24 cellular contexts compared by ENCODE assay signal in genomic region chr2:73174244-73174643, GRCh38. TPM values are rescaled to one million over a fixed set of nuclear protein-coding genes. Genes with fewer than 3 reads are reported as not detected.
DNase-seq lines count a peak whose midpoint lies in the region; ATAC-seq and TF ChIP-seq lines count a peak whose summit lies in the region.
"Had no signal": no experiment of that assay in that cellular context is flagged by ENCODE, and none has a peak within 500 bp of the region (broad histone marks: within the 10 kb centered on the region; RNA-seq: fewer than 3 reads in every experiment).

No MANE protein-coding gene starts in this region.

- H3K4me1 ChIP-seq in iPS-15b (ENCODE audit: control insufficient read depth, insufficient read depth, low read length) (peaks cover 3% of the 10 kb centered on the region), neural progenitor cell (peaks cover 14% of the 10 kb centered on the region)

- H3K4me1 Mint-ChIP-seq in activated naive CD8-positive, alpha-beta T cell (ENCODE audit: low read depth) = peaks cover 18% of the 10 kb centered on the region
- peaks cover 24% of the 10 kb centered on the region for H3K4me1 Mint-ChIP-seq in activated naive CD8-positive, alpha-beta T cell treated with anti-CD3 and anti-CD28 coated beads, Interleukin-2, amount 50 U/mL, for 24 hours
- H3K4me1 Mint-ChIP-seq in neural progenitor cell = peaks cover 18% of the 10 kb centered on the region
- H3K4me1 Mint-ChIP-seq in activated CD8-positive, alpha-beta T cell treated with anti-CD3 and anti-CD28 coated beads, Interleukin-2, amount 10 ng/mL, durations not matched to agents 7 days and 5 days (ENCODE audit: low read depth) = peaks cover 19% of the 10 kb centered on the region

- ATAC-seq in activated naive CD8-positive, alpha-beta T cell treated with anti-CD3 and anti-CD28 coated beads, Interleukin-2, amount 50 U/mL, for 24 hours = no peak
- no peak for ATAC-seq in activated CD8-positive, alpha-beta T cell treated with anti-CD3 and anti-CD28 coated beads, Interleukin-2, amount 10 ng/mL, durations not matched to agents 7 days and 5 days
- ATAC-seq in GM18861 (IDR thresholded peaks at IDR 0.05; ENCODE audit: unreplicated experiment) = no peak

- H3K4me3 ChIP-seq in iPS-15b (ENCODE audit: low read depth, low read length) = peak overlapping the region; percentile 13
- H3K4me3 ChIP-seq in neural progenitor cell = no peak overlapping the region
- H3K4me3 ChIP-seq: GM23248, HAP-1, SJSA1 had no signal

- POLR2A ChIA-PET in activated CD8-positive, alpha-beta T cell treated with anti-CD3 and anti-CD28 coated beads, Interleukin-2, amount 10 ng/mL, durations not matched to agents 7 days and 5 days (lab: Charles Lee) = no interaction called here

- no peaks in the 10 kb centered on the region for H3K36me3 Mint-ChIP-seq in activated naive CD8-positive, alpha-beta T cell
- H3K36me3 Mint-ChIP-seq in activated naive CD8-positive, alpha-beta T cell treated with anti-CD3 and anti-CD28 coated beads, Interleukin-2, amount 50 U/mL, for 24 hours (ENCODE audit: low read depth) = no peaks in the 10 kb centered on the region
- H3K36me3 Mint-ChIP-seq in neural progenitor cell = peaks cover 2% of the 10 kb centered on the region
- no peaks in the 10 kb centered on the region for H3K36me3 Mint-ChIP-seq in activated CD8-positive, alpha-beta T cell treated with anti-CD3 and anti-CD28 coated beads, Interleukin-2, amount 10 ng/mL, durations not matched to agents 7 days and 5 days (ENCODE audit: low read depth)

- H2AFZ ChIP-seq in neural progenitor cell (replicated peaks) = no peak overlapping the region
- H2AFZ ChIP-seq: GM23248 had no signal

- peaks cover 60% of the 10 kb centered on the region for H3K27me3 ChIP-seq in iPS-15b (ENCODE audit: control insufficient read depth, insufficient read depth, low read length)
- peaks cover 70% of the 10 kb centered on the region for H3K27me3 ChIP-seq in neural progenitor cell

- H3K9me3 ChIP-seq in iPS-15b (ENCODE audit: control insufficient read depth, insufficient read depth, low read length) = no peaks in the 10 kb centered on the region
- H3K9me3 ChIP-seq in neural progenitor cell (ENCODE audit: low read depth) = no peaks in the 10 kb centered on the region
- H3K9me3 ChIP-seq: HAP-1, SJSA1 had no signal

- TF ChIP-seq CTCF in neural progenitor cell (IDR thresholded peaks at IDR 0.05) = no peak

- CTCF ChIA-PET in activated CD8-positive, alpha-beta T cell treated with anti-CD3 and anti-CD28 coated beads, Interleukin-2, amount 10 ng/mL, durations not matched to agents 7 days and 5 days (lab: Charles Lee) = interaction anchor here (1.0 to 5.4 kb wide), 2 partner anchors 39 to 88 kb away, joined by 6 to 72 read pairs; no protein-coding TSS in a partner anchor

- H3K4me2 ChIP-seq in neural progenitor cell = no peak overlapping the region

- H3K27ac Mint-ChIP-seq in activated naive CD8-positive, alpha-beta T cell = no peak overlapping the region
- no peak overlapping the region for H3K27ac Mint-ChIP-seq in activated naive CD8-positive, alpha-beta T cell treated with anti-CD3 and anti-CD28 coated beads, Interleukin-2, amount 50 U/mL, for 24 hours
- no peak overlapping the region for H3K27ac Mint-ChIP-seq in neural progenitor cell
- no peak overlapping the region for H3K27ac Mint-ChIP-seq in activated CD8-positive, alpha-beta T cell treated with anti-CD3 and anti-CD28 coated beads, Interleukin-2, amount 10 ng/mL, durations not matched to agents 7 days and 5 days

- H3K36me3 ChIP-seq in iPS-15b (ENCODE audit: control insufficient read depth, insufficient read depth, low read length) (no peaks in the 10 kb centered on the region), neural progenitor cell (no peaks in the 10 kb centered on the region)
- H3K36me3 ChIP-seq: HAP-1, SJSA1 had no signal

- H3K27me3 Mint-ChIP-seq in activated naive CD8-positive, alpha-beta T cell = peaks cover 6% of the 10 kb centered on the region
- H3K27me3 Mint-ChIP-seq in activated naive CD8-positive, alpha-beta T cell treated with anti-CD3 and anti-CD28 coated beads, Interleukin-2, amount 50 U/mL, for 24 hours = peaks cover 31% of the 10 kb centered on the region
- H3K27me3 Mint-ChIP-seq in neural progenitor cell (ENCODE audit: insufficient read depth, low read depth) = peaks cover 31% of the 10 kb centered on the region
- H3K27me3 Mint-ChIP-seq in activated CD8-positive, alpha-beta T cell treated with anti-CD3 and anti-CD28 coated beads, Interleukin-2, amount 10 ng/mL, durations not matched to agents 7 days and 5 days (ENCODE audit: low read depth) = peaks cover 37% of the 10 kb centered on the region

- DNase-seq in activated naive CD8-positive, alpha-beta T cell treated with anti-CD3 and anti-CD28 coated beads, Interleukin-2, amount 50 U/mL, for 24 hours = no peak
- no peak for DNase-seq in neural progenitor cell (ENCODE audit: low spot score)
- no peak for DNase-seq in activated CD8-positive, alpha-beta T cell treated with anti-CD3 and anti-CD28 coated beads, Interleukin-2, amount 10 ng/mL, durations not matched to agents 7 days and 5 days
- no peak for DNase-seq in effector CD8-positive, alpha-beta T cell (lab: John Stamatoyannopoulos, UW)
- DNase-seq: 8988T, ACHN, DMS153, DND-41, GM23248, KBM-7, NCI-H1105 treated with DMSO at 0.1 percent for 48 hours, NCI-H146, NCI-H1930, NCI-H2107, NCI-H446, NCI-H524 treated with DMSO at 0.1 percent for 48 hours, NCI-H774 had no signal

- peaks cover 18% of the 10 kb centered on the region for H3F3A ChIP-seq in neural progenitor cell (ENCODE audit: low read depth)

- H3K27ac ChIP-seq in neural progenitor cell = no peak overlapping the region
- H3K27ac ChIP-seq: GM23248, SJSA1 had no signal

- no peaks in the 10 kb centered on the region for H3K9me3 Mint-ChIP-seq in activated naive CD8-positive, alpha-beta T cell (ENCODE audit: low read depth)
- H3K9me3 Mint-ChIP-seq in activated naive CD8-positive, alpha-beta T cell treated with anti-CD3 and anti-CD28 coated beads, Interleukin-2, amount 50 U/mL, for 24 hours = no peaks in the 10 kb centered on the region
- H3K9me3 Mint-ChIP-seq in neural progenitor cell = peaks cover 2% of the 10 kb centered on the region
- no peaks in the 10 kb centered on the region for H3K9me3 Mint-ChIP-seq in activated CD8-positive, alpha-beta T cell treated with anti-CD3 and anti-CD28 coated beads, Interleukin-2, amount 10 ng/mL, durations not matched to agents 7 days and 5 days (ENCODE audit: insufficient read depth)

- H3K4me3 Mint-ChIP-seq in activated naive CD8-positive, alpha-beta T cell = peak overlapping the region; percentile 24
- no peak overlapping the region for H3K4me3 Mint-ChIP-seq in activated naive CD8-positive, alpha-beta T cell treated with anti-CD3 and anti-CD28 coated beads, Interleukin-2, amount 50 U/mL, for 24 hours
- H3K4me3 Mint-ChIP-seq in neural progenitor cell = peak overlapping the region; percentile 68
- H3K4me3 Mint-ChIP-seq in activated CD8-positive, alpha-beta T cell treated with anti-CD3 and anti-CD28 coated beads, Interleukin-2, amount 10 ng/mL, durations not matched to agents 7 days and 5 days = no peak overlapping the region

- no peak overlapping the region for H3K9ac ChIP-seq in iPS-15b (ENCODE audit: low read depth, low read length)
- no peak overlapping the region for H3K9ac ChIP-seq in neural progenitor cell
- H3K9ac ChIP-seq: GM23248 had no signal

- H3K79me2 ChIP-seq in neural progenitor cell (ENCODE audit: low read depth) = no peaks in the 10 kb centered on the region

- peaks cover 20% of the 10 kb centered on the region for H4K20me1 ChIP-seq in neural progenitor cell (ENCODE audit: low read depth)

RNA-seq across cellular contexts. Expression of gene NOTO, which starts 28.1 kb away (rescaled TPM):
- total RNA-seq in neural progenitor cell (ENCODE audit: low replicate concordance) = not detected in 2 replicates
- not detected for total RNA-seq in activated CD8-positive, alpha-beta T cell treated with anti-CD3 and anti-CD28 coated beads, Interleukin-2, amount 10 ng/mL, durations not matched to agents 7 days and 5 days
- total RNA-seq: GM23248, LHCN-M2, MCF 10A, SJSA1 had no signal

RNA-seq across cellular contexts. Expression of gene SMYD5, which starts 39.8 kb away (rescaled TPM):
- total RNA-seq in neural progenitor cell (ENCODE audit: low replicate concordance) = 21.0 and 31.4 TPM in 2 replicates
- total RNA-seq in activated CD8-positive, alpha-beta T cell treated with anti-CD3 and anti-CD28 coated beads, Interleukin-2, amount 10 ng/mL, durations not matched to agents 7 days and 5 days = 10 to 100 TPM; 16.6 to 21.3 TPM

RNA-seq across cellular contexts. Expression of gene PRADC1, which starts 58.8 kb away (rescaled TPM):
- total RNA-seq in neural progenitor cell (ENCODE audit: low replicate concordance) = 3.9 and 8.2 TPM in 2 replicates
- 10 to 100 TPM; 19.0 to 19.1 TPM for total RNA-seq in activated CD8-positive, alpha-beta T cell treated with anti-CD3 and anti-CD28 coated beads, Interleukin-2, amount 10 ng/mL, durations not matched to agents 7 days and 5 days

RNA-seq across cellular contexts. Expression of gene CCT7, which starts 59.9 kb away (rescaled TPM):
- 365 and 456 TPM in 2 replicates for total RNA-seq in neural progenitor cell (ENCODE audit: low replicate concordance)
- total RNA-seq in activated CD8-positive, alpha-beta T cell treated with anti-CD3 and anti-CD28 coated beads, Interleukin-2, amount 10 ng/mL, durations not matched to agents 7 days and 5 days = 100 to 1,000 TPM; 347 to 362 TPM

Comparison
In these comparisons a context has a peak if more than half of its experiments do, and no peak if none do; other contexts are left out.
1. H3K4me3 Mint-ChIP-seq: peak in activated naive CD8-positive, alpha-beta T cell (single experiment) and neural progenitor cell (single experiment); none in activated naive CD8-positive, alpha-beta T cell treated with anti-CD3 and anti-CD28 coated beads, Interleukin-2, amount 50 U/mL, for 24 hours (single experiment) and activated CD8-positive, alpha-beta T cell treated with anti-CD3 and anti-CD28 coated beads, Interleukin-2, amount 10 ng/mL, durations not matched to agents 7 days and 5 days (single experiment).